Comparison of ENCODE assay signal across 8 cellular contexts in the genomic region with DNA sequence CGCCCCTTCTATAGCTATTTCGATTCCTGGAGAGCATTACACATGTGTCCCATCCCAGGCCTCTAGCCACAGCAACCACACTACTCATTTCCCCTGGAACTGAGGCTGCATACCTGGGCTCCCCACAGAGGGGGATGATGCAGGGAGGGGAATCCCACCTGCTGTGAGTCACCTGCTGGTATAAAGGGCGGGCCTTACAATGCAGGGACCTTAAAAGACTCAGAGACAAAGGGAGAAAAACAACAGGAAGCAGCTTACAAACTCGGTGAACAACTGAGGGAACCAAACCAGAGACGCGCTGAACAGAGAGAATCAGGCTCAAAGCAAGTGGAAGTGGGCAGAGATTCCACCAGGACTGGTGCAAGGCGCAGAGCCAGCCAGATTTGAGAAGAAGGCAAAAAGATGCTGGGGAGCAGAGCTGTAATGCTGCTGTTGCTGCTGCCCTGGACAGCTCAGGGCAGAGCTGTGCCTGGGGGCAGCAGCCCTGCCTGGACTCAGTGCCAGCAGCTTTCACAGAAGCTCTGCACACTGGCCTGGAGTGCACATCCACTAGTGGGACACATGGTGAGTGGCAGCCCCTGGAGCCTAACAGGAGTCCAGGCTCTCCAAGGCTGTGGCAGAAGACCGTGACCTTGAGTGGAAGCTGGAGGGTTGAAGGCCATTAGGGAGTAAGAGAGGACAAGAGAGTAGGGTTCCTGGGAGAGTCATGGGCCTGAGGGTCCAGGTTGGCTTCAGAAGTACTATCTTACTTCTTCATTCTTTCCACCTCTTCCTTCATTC. TPM values are rescaled to one million over a fixed set of nuclear protein-coding genes. Genes with fewer than 3 reads are reported as not detected.
DNase-seq lines count a peak whose midpoint lies in the region; ATAC-seq and TF ChIP-seq lines count a peak whose summit lies in the region.

A gene with protein sequence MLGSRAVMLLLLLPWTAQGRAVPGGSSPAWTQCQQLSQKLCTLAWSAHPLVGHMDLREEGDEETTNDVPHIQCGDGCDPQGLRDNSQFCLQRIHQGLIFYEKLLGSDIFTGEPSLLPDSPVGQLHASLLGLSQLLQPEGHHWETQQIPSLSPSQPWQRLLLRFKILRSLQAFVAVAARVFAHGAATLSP (plus strand): TSS at position 242 of the 780 bp plus-strand sequence. CDS start 161 bp downstream, at position 403.

- H3K27me3 ChIP-seq in CD4-positive, alpha-beta T cell (ENCODE audit: control insufficient read depth, insufficient read depth, low read length): no peaks in the 10 kb centered on the region

- H3K27ac Mint-ChIP-seq in CD4-positive, alpha-beta T cell: peak within 1 kb of the TSS; percentile 93

- no peak for TF ChIP-seq CTCF in CD4-positive, alpha-beta T cell (IDR thresholded peaks at IDR 0.05)
- no peak for TF ChIP-seq CTCF in choroid plexus epithelial cell (conservative IDR thresholded peaks at IDR 0.05; ENCODE audit: low read depth, low read length)

- H3K4me1 Mint-ChIP-seq in CD4-positive, alpha-beta T cell (ENCODE audit: low read depth): peaks cover 59% of the 10 kb centered on the region

- no peaks in the 10 kb centered on the region for H3K9me3 Mint-ChIP-seq in CD4-positive, alpha-beta T cell

- H3K4me3 Mint-ChIP-seq in CD4-positive, alpha-beta T cell: peak within 1 kb of the TSS; percentile 90

- H3K9me3 ChIP-seq in CD4-positive, alpha-beta T cell (ENCODE audit: control insufficient read depth, low read length): no peaks in the 10 kb centered on the region

- intact Hi-C loops in CD4-positive, alpha-beta T cell (cut with DNase I, micrococcal nuclease): loop anchor here (1.0 to 2.0 kb wide), 4 partner anchors 20 to 126 kb away; a partner anchor contains a TSS

- ATAC-seq in CD4-positive, alpha-beta T cell (ENCODE audit: poor library complexity): peak; percentile 80
- peak; percentile 39 for ATAC-seq in HG02759 (IDR thresholded peaks at IDR 0.05; ENCODE audit: unreplicated experiment)

- H3K27ac ChIP-seq in CD4-positive, alpha-beta T cell (ENCODE audit: low read depth, low read length): peak within 1 kb of the TSS; percentile 96

- H3K36me3 Mint-ChIP-seq in CD4-positive, alpha-beta T cell (ENCODE audit: low read depth): peaks cover 44% of the 10 kb centered on the region

- peak; percentile 59 to 90 (median 76) for DNase-seq in CD4-positive, alpha-beta T cell
- DNase-seq in activated CD4-positive, CD25-positive, alpha-beta regulatory T cell (lab: John Stamatoyannopoulos, UW): peak; percentile 55 to 74 (median 56)
- DNase-seq in choroid plexus epithelial cell (ENCODE audit: low read depth) (peak; percentile 51), H4 (ENCODE audit: low spot score) (no peak), NCI-H1105 (lab: John Stamatoyannopoulos, UW) (no peak), D341Med (ENCODE audit: low spot score) (no peak)
- DNase-seq in stimulated activated CD4-positive, alpha-beta T cell treated with anti-CD3 and anti-CD28 coated beads, Interleukin-15, amount 100 ng/mL, for 48 hours (ENCODE audit: low read depth in 2 of 2): peak; percentile 84 to 86

- no peak within 1 kb of the TSS for H3K4me3 ChIP-seq in choroid plexus epithelial cell (ENCODE audit: low read depth, low read length)

- POLR2A ChIA-PET in CD4-positive, alpha-beta T cell (lab: Charles Lee): interaction anchor here (0.6 to 3.4 kb wide), 22 partner anchors 9 to 1139 kb away, joined by 3 to 150 read pairs (median 5); a partner anchor contains a TSS

- CTCF ChIA-PET in CD4-positive, alpha-beta T cell (lab: Charles Lee): interaction anchor here (1.2 to 1.7 kb wide), 7 partner anchors 8 to 125 kb away, joined by 3 to 10 read pairs (median 4); a partner anchor contains a TSS

- no peaks in the 10 kb centered on the region for H3K27me3 Mint-ChIP-seq in CD4-positive, alpha-beta T cell

RNA-seq across cellular contexts. Expression of the gene that starts here (rescaled TPM):
- total RNA-seq in CD4-positive, alpha-beta T cell: 10 to 100 TPM; 25.2 to 27.5 TPM
- total RNA-seq in H4 (2014; rRNA removed; shearing (Covaris generic)): 0.23 TPM in 1 of 2 replicates, not detected in the other

Comparison
In these comparisons a context has a peak if more than half of its experiments do, and no peak if none do; other contexts are left out.
1. RNA of the gene that starts here (total RNA-seq): 25.2 to 27.5 TPM in CD4-positive, alpha-beta T cell; 0.23 TPM in H4; every median in the first group is over 10 times any median in the second.
2. DNase-seq: peak in CD4-positive, alpha-beta T cell (10 of 10), activated CD4-positive, CD25-positive, alpha-beta regulatory T cell (4 of 4), choroid plexus epithelial cell (single experiment) and stimulated activated CD4-positive, alpha-beta T cell treated with anti-CD3 and anti-CD28 coated beads, Interleukin-15, amount 100 ng/mL, for 48 hours (2 of 2); none in H4 (single experiment), NCI-H1105 (single experiment) and D341Med (single experiment).